ENCODE assay signal across 14 cellular contexts in the genomic region with DNA sequence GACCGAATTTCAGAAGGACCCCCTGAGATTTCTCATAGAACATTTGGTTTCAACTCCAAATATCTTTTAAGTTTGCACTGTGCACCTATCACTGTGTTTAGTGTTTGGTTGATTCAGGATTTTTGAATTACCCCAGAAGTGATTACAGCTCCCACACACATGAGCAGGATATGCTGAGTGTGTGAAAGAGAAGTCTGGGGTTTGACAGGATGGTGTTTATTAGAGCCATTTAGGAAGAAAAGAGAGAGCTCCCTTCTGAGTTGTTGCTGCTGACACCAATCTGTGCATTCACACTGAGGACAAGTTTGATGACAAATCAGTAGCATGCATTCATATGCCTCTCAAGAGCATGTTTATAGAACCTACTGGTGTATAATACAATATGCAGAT.
A peak's percentile ranks its signal among the peaks of the same experiment; 100 is the strongest.
DNase-seq lines count a peak whose midpoint lies in the region; ATAC-seq, FAIRE-seq and TF ChIP-seq lines count a peak whose summit lies in the region.
"Had no signal": no experiment of that assay in that cellular context is flagged by ENCODE, and none has a peak within 500 bp of the region (broad histone marks: within the 10 kb centered on the region; RNA-seq: fewer than 3 reads in every experiment).

No MANE protein-coding gene starts in this region.

- H3K27ac ChIP-seq in kidney (ENCODE audit: low read depth in 2 of 2, low read length in 2 of 2) (peak overlapping the region; percentile 49 to 56), aorta (ENCODE audit: low read depth in 1 of 2, low read length in 2 of 2) (peak overlapping the region; percentile 52 to 67)
- H3K27ac ChIP-seq: 22Rv1, right lobe of liver had no signal

- no peak for TF ChIP-seq CTCF in kidney (IDR thresholded peaks at IDR 0.05; ENCODE audit: borderline replicate concordance, extremely low read depth, insufficient read depth)

- no peak overlapping the region for H3K9ac ChIP-seq in kidney (ENCODE audit: low read length in 2 of 2)

- peak; percentile 36 for ATAC-seq in aorta (ENCODE audit: low FRiP score)
- ATAC-seq: naive thymus-derived CD8-positive, alpha-beta T cell had no signal

- DNase-seq in DMS 273 (lab: John Stamatoyannopoulos, UW; ENCODE audit: unreplicated experiment): peak; percentile 56
- DNase-seq in DMS 273 treated with DMSO at 0.1 percent for 48 hours (lab: John Stamatoyannopoulos, UW): no peak
- peak; percentile 31 for DNase-seq in brain pericyte (ENCODE audit: low read depth, low spot score)
- DNase-seq in kidney: no peak
- DNase-seq in aorta: no peak
- no peak for DNase-seq in Kasumi-1 (lab: John Stamatoyannopoulos, UW)
- DNase-seq in NCI-H1092 treated with DMSO at 0.1 percent for 48 hours (lab: John Stamatoyannopoulos, UW): no peak
- DNase-seq in SKM-1 (lab: John Stamatoyannopoulos, UW; ENCODE audit: unreplicated experiment): no peak
- DNase-seq: activated naive CD4-positive, alpha-beta T cell treated with Interleukin-2 at 50 U/mL for 16 hours; naive thymus-derived CD8-positive, alpha-beta T cell; NCI-H1105 had no signal

- intact Hi-C loops in kidney (cut with DNase I) (no loop called here), aorta (cut with DNase I) (no loop called here)

- H3K36me3 ChIP-seq in kidney (ENCODE audit: control insufficient read depth in 1 of 2, insufficient read depth in 2 of 2, low read length in 2 of 2) (no peaks in the 10 kb centered on the region), aorta (ENCODE audit: control insufficient read depth in 1 of 2, insufficient read depth in 2 of 2, low read length in 1 of 2) (no peaks in the 10 kb centered on the region)
- H3K36me3 ChIP-seq: right lobe of liver had no signal

- no peak for FAIRE-seq in kidney (lab: Jason Lieb, UNC)
- FAIRE-seq: islet of Langerhans had no signal

- no peaks in the 10 kb centered on the region for H3K27me3 ChIP-seq in aorta (ENCODE audit: control insufficient read depth in 1 of 2, insufficient read depth in 2 of 2, low read length in 1 of 2)
- H3K27me3 ChIP-seq: right lobe of liver had no signal

- H3K9me3 ChIP-seq in kidney (ENCODE audit: control insufficient read depth in 1 of 2, low read length in 2 of 2) (no peaks in the 10 kb centered on the region), aorta (ENCODE audit: control insufficient read depth, low read length) (no peaks in the 10 kb centered on the region)
- H3K9me3 ChIP-seq: right lobe of liver had no signal

- H3K4me1 ChIP-seq in kidney (ENCODE audit: control insufficient read depth in 1 of 2, insufficient read depth in 1 of 2, low read depth in 1 of 2, low read length in 2 of 2) (peaks cover 3 to 13% of the 10 kb centered on the region in 2 donors), aorta (ENCODE audit: control insufficient read depth in 1 of 2, insufficient read depth in 2 of 2, low read length in 2 of 2) (peaks cover 7 to 17% of the 10 kb centered on the region in 2 donors)

- no peak overlapping the region for H3K4me3 ChIP-seq in kidney (ENCODE audit: low read length in 2 of 2)
- H3K4me3 ChIP-seq in aorta (ENCODE audit: low read length in 2 of 2): no peak overlapping the region
- H3K4me3 ChIP-seq: right lobe of liver had no signal

- 0 to 7% methylated on average over 1 of the region's 1 CpG for WGBS in aorta, 2 donors

Comparison
In these comparisons a context has a peak if more than half of its experiments do, and no peak if none do; other contexts are left out.
1. DNase-seq: peak in DMS 273 (single experiment) and brain pericyte (single experiment); none in DMS 273 treated with DMSO at 0.1 percent for 48 hours (single experiment), kidney (single experiment), aorta (0 of 2), Kasumi-1 (0 of 2), NCI-H1092 treated with DMSO at 0.1 percent for 48 hours (single experiment) and SKM-1 (single experiment).